Comparison of ENCODE assay signal across 9 cellular contexts in genomic region chr17:10172241-10172741, GRCh38. TPM values are rescaled to one million over a fixed set of nuclear protein-coding genes. Genes with fewer than 3 reads are reported as not detected.
DNase-seq lines count a peak whose midpoint lies in the region; ATAC-seq, FAIRE-seq and TF ChIP-seq lines count a peak whose summit lies in the region.
"Had no signal": no experiment of that assay in that cellular context is flagged by ENCODE, and none has a peak within 500 bp of the region (broad histone marks: within the 10 kb centered on the region; RNA-seq: fewer than 3 reads in every experiment).

No MANE protein-coding gene starts in this region.

- peak; percentile 70 for ATAC-seq in HG03442 (IDR thresholded peaks at IDR 0.05; ENCODE audit: unreplicated experiment)
- ATAC-seq in sciatic nerve = peak; percentile 45
- no peak for ATAC-seq in GM18517 (IDR thresholded peaks at IDR 0.05; ENCODE audit: unreplicated experiment)

- peak; percentile 80 for FAIRE-seq in GM12891 (lab: Jason Lieb, UNC)

- no peak for TF ChIP-seq POLR2A in GM12891 (IDR thresholded peaks at IDR 0.05; ENCODE audit: low read depth, low read length)

- WGBS in adipose tissue, 3 donors = 26 to 47% (median 44%) methylated on average over 3 of the region's 3 CpGs

- DNase-seq in GM12891 (ENCODE audit: insufficient read length, low spot score) (no peak), sciatic nerve (ENCODE audit: low spot score) (no peak), SK-N-DZ (ENCODE audit: low spot score) (no peak), amniotic stem cell (lab: John Stamatoyannopoulos, UW) (no peak)
- no peak for DNase-seq in effector CD4-positive, alpha-beta T cell
- DNase-seq: cortex of kidney had no signal

- peak overlapping the region; percentile 8 for H3K27ac ChIP-seq in adipose tissue (ENCODE audit: low read depth, low read length)

- intact Hi-C loops in sciatic nerve (cut with DNase I) = no loop called here

TF ChIP-seq in GM12891, 5 proteins besides CTCF, POLR2A, EP300 and RAD21:
- TF ChIP-seq POU2F2 (IDR thresholded peaks at IDR 0.05; ENCODE audit: low read depth, low read length) = no peak
- TF ChIP-seq POLR2AphosphoS5 (IDR thresholded peaks at IDR 0.05; ENCODE audit: low read depth, low read length) = no peak
- TF ChIP-seq SPI1 (IDR thresholded peaks at IDR 0.05; ENCODE audit: low read depth, low read length) = no peak
- TF ChIP-seq TAF1 (IDR thresholded peaks at IDR 0.05; ENCODE audit: low read depth, low read length) = no peak
- TF ChIP-seq PAX5 (IDR thresholded peaks at IDR 0.05; ENCODE audit: insufficient read depth, low read length, severe bottlenecking) = no peak

RNA-seq across cellular contexts. Expression of gene GAS7, which starts 26.1 kb away (rescaled TPM):
- polyA plus RNA-seq in GM12891 (2012; ENCODE audit: low read depth, missing spikeins) = 8.7 TPM
- polyA plus RNA-seq in adipose tissue = 10 to 100 TPM in 2 of 3 donors, 1 to 10 TPM in 1; 2.5 to 88.1 (median 16.4) TPM
- 431 TPM for total RNA-seq in sciatic nerve
- polyA plus RNA-seq in SK-N-DZ (2014; cell fraction: cytosol; rRNA removed) = not detected in 2 replicates
- polyA plus RNA-seq in SK-N-DZ (2014; cell fraction: nucleus; rRNA removed) = not detected in 2 replicates
